ENCODE assay signal across 1 cellular context in the genomic region with DNA sequence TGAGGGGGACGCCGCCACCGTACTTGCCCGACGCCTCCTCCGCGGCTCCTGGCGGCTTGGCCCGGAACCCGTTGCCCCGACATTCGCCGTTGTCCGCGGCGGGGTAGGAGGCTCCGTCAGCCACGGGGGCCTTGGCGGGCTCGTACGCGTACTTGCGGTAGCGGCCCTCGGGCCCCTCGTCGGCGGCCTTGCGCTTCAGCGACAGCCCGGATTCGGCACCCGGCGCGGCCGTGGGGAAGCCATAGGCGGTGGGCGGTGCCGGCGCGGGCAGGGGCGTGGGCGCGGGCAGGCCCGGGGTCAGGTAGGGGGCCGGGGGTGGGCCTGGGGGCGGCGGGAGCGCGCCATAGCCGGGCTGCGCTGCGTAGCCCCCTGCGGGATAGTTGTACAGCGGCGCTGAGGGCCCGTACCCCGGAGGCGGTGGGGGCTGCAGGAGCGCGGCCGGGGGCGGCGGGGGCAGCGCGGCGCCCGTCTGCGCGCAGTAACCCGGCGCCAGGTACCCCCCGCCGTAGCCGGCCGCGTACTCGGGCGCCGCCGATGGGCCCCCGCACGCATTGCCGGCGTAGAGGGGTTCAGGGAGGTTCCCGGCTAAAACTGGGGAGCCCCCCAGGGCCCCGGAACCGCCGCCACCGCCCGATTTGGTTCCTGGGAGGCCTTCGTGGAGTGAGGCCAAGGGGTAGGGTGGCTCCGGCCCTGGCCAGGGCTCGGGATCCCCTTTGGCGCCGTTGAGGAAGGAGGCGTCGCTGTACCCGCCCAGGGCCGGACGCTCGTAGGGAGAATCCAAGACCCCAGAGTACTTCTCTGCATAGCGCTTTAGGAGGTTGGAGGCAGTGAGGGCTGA.
TF ChIP-seq lines count a peak whose summit lies in the region.

No MANE protein-coding gene starts in this region.

TF ChIP-seq in GM23338, 12 proteins besides CTCF, POLR2A, EP300 and RAD21 (continued from another document):
- TF ChIP-seq, protein P1, sequence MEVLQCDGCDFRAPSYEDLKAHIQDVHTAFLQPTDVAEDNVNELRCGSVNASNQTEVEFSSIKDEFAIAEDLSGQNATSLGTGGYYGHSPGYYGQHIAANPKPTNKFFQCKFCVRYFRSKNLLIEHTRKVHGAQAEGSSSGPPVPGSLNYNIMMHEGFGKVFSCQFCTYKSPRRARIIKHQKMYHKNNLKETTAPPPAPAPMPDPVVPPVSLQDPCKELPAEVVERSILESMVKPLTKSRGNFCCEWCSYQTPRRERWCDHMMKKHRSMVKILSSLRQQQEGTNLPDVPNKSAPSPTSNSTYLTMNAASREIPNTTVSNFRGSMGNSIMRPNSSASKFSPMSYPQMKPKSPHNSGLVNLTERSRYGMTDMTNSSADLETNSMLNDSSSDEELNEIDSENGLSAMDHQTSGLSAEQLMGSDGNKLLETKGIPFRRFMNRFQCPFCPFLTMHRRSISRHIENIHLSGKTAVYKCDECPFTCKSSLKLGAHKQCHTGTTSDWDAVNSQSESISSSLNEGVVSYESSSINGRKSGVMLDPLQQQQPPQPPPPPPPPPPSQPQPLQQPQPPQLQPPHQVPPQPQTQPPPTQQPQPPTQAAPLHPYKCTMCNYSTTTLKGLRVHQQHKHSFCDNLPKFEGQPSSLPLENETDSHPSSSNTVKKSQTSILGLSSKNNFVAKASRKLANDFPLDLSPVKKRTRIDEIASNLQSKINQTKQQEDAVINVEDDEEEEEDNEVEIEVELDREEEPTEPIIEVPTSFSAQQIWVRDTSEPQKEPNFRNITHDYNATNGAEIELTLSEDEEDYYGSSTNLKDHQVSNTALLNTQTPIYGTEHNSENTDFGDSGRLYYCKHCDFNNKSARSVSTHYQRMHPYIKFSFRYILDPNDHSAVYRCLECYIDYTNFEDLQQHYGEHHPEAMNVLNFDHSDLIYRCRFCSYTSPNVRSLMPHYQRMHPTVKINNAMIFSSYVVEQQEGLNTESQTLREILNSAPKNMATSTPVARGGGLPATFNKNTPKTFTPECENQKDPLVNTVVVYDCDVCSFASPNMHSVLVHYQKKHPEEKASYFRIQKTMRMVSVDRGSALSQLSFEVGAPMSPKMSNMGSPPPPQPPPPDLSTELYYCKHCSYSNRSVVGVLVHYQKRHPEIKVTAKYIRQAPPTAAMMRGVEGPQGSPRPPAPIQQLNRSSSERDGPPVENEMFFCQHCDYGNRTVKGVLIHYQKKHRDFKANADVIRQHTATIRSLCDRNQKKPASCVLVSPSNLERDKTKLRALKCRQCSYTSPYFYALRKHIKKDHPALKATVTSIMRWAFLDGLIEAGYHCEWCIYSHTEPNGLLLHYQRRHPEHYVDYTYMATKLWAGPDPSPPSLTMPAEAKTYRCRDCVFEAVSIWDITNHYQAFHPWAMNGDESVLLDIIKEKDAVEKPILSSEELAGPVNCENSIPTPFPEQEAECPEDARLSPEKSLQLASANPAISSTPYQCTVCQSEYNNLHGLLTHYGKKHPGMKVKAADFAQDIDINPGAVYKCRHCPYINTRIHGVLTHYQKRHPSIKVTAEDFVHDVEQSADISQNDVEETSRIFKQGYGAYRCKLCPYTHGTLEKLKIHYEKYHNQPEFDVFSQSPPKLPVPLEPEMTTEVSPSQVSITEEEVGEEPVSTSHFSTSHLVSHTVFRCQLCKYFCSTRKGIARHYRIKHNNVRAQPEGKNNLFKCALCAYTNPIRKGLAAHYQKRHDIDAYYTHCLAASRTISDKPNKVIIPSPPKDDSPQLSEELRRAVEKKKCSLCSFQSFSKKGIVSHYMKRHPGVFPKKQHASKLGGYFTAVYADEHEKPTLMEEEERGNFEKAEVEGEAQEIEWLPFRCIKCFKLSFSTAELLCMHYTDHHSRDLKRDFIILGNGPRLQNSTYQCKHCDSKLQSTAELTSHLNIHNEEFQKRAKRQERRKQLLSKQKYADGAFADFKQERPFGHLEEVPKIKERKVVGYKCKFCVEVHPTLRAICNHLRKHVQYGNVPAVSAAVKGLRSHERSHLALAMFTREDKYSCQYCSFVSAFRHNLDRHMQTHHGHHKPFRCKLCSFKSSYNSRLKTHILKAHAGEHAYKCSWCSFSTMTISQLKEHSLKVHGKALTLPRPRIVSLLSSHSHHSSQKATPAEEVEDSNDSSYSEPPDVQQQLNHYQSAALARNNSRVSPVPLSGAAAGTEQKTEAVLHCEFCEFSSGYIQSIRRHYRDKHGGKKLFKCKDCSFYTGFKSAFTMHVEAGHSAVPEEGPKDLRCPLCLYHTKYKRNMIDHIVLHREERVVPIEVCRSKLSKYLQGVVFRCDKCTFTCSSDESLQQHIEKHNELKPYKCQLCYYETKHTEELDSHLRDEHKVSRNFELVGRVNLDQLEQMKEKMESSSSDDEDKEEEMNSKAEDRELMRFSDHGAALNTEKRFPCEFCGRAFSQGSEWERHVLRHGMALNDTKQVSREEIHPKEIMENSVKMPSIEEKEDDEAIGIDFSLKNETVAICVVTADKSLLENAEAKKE (CRISPR knock-in tag; IDR thresholded peaks at IDR 0.05), result no peak
